Comparison of ENCODE assay signal across 11 cellular contexts in the genomic region with DNA sequence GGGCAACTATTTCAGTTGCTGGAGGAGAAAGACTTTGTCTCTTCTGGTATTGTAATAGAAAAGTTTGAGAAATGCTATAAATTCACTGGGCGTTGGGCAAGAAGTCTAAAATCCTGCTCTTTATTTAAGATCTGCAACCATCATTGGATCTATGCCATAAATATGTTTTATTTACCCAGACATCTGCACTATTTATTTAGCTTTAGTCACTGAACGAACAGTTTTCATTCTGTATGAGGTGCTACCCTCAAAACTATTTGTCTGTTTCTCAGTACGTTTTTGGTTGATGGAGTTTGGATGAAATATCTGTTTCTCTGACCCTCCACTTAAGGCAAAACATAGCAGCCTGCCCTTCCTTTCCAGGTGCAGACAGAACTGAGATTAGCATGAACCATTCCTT.
"Had no signal": no experiment of that assay in that cellular context is flagged by ENCODE, and none has a peak within 500 bp of the region (broad histone marks: within the 10 kb centered on the region; RNA-seq: fewer than 3 reads in every experiment).

No MANE protein-coding gene starts in this region.

- H3K9ac ChIP-seq: GM23248 had no signal

- H3K36me3 ChIP-seq: HAP-1 had no signal

- H3K4me1 ChIP-seq: HAP-1 had no signal

- FAIRE-seq: H1, H54 had no signal

- H3K4me3 ChIP-seq: GM23248, GM23338, HAP-1 had no signal

- H3K9me3 ChIP-seq: HAP-1 had no signal

- ATAC-seq: GM23338, HCT116 had no signal

- H3K27ac Mint-ChIP-seq: GM23338, H9, HFFc6 had no signal

- H3K4me3 Mint-ChIP-seq: GM23338, H9, HFFc6 had no signal

- H3K4me2 ChIP-seq: GM23338 had no signal

- DNase-seq: GM23248, GOT3, H7, H9, HCEC 1CT, HFFc6 had no signal

- H2AFZ ChIP-seq: GM23248, GM23338 had no signal

- H3K4me1 Mint-ChIP-seq: GM23338, H9 had no signal

- H3K27ac ChIP-seq: GM23248 had no signal
